ENCODE assay signal across 28 cellular contexts in genomic region chr7:98073047-98073446, GRCh38.
"Had no signal": no experiment of that assay in that cellular context is flagged by ENCODE, and none has a peak within 500 bp of the region (broad histone marks: within the 10 kb centered on the region; RNA-seq: fewer than 3 reads in every experiment).

No MANE protein-coding gene starts in this region.

- ATAC-seq: activated CD4-positive, alpha-beta T cell treated with anti-CD3 and anti-CD28 coated beads for 36 hours; activated naive CD8-positive, alpha-beta T cell treated with anti-CD3 and anti-CD28 coated beads, Interleukin-2, amount 50 U/mL, for 24 hours; activated T-cell treated with anti-CD3 and anti-CD28 coated beads, Interleukin-2, amount 50 U/mL, for 72 hours; body of pancreas; esophagus mucosa had no signal

- H3K4me3 ChIP-seq: adrenal gland, body of pancreas, colonic mucosa, dorsolateral prefrontal cortex had no signal

- H3K9me3 ChIP-seq: adrenal gland, body of pancreas, colonic mucosa had no signal

- H3K27ac Mint-ChIP-seq: activated CD4-positive, alpha-beta memory T cell treated with anti-CD3 and anti-CD28 coated beads, Interleukin-2, amount 10 ng/mL, durations not matched to agents 7 days and 5 days; activated CD4-positive, alpha-beta T cell treated with anti-CD3 and anti-CD28 coated beads for 36 hours; activated CD4-positive, alpha-beta T cell treated with anti-CD3 and anti-CD28 coated beads, Interleukin-2, amount 10 ng/mL, durations not matched to agents 24 days and 14 days; activated naive CD4-positive, alpha-beta T cell treated with anti-CD3 and anti-CD28 coated beads for 36 hours; activated naive CD4-positive, alpha-beta T cell treated with anti-CD3 and anti-CD28 coated beads, Interleukin-2, amount 50 U/mL, for 24 hours; activated naive CD8-positive, alpha-beta T cell treated with anti-CD3 and anti-CD28 coated beads for 36 hours; activated naive CD8-positive, alpha-beta T cell treated with anti-CD3 and anti-CD28 coated beads, Interleukin-2, amount 50 U/mL, for 24 hours; activated T-cell treated with anti-CD3 and anti-CD28 coated beads, Interleukin-2, amount 50 U/mL, for 24 hours; activated T-cell treated with anti-CD3 and anti-CD28 coated beads, Interleukin-2, amount 50 U/mL, for 72 hours; dendritic cell treated with granulocyte-macrophage colony-stimulating factor and Interleukin-4, amounts not matched to agents 40 ng/mL and 50 ng/mL, for 4 days; endodermal cell had no signal

- H3K27ac ChIP-seq: adrenal gland, body of pancreas, colonic mucosa, dorsolateral prefrontal cortex had no signal

- H3K36me3 Mint-ChIP-seq: activated naive CD4-positive, alpha-beta T cell treated with anti-CD3 and anti-CD28 coated beads, Interleukin-2, amount 50 U/mL, for 24 hours; activated naive CD8-positive, alpha-beta T cell treated with anti-CD3 and anti-CD28 coated beads for 36 hours had no signal

- H3K27me3 Mint-ChIP-seq: activated CD4-positive, alpha-beta memory T cell treated with anti-CD3 and anti-CD28 coated beads, Interleukin-2, amount 10 ng/mL, durations not matched to agents 7 days and 5 days had no signal

- H3K4me3 Mint-ChIP-seq: activated CD4-positive, alpha-beta memory T cell treated with anti-CD3 and anti-CD28 coated beads, Interleukin-2, amount 10 ng/mL, durations not matched to agents 7 days and 5 days; activated CD4-positive, alpha-beta T cell treated with anti-CD3 and anti-CD28 coated beads for 36 hours; activated CD4-positive, alpha-beta T cell treated with anti-CD3 and anti-CD28 coated beads, Interleukin-2, amount 10 ng/mL, durations not matched to agents 24 days and 14 days; activated naive CD4-positive, alpha-beta T cell treated with anti-CD3 and anti-CD28 coated beads for 36 hours; activated naive CD4-positive, alpha-beta T cell treated with anti-CD3 and anti-CD28 coated beads, Interleukin-2, amount 50 U/mL, for 24 hours; activated naive CD8-positive, alpha-beta T cell treated with anti-CD3 and anti-CD28 coated beads for 36 hours; activated naive CD8-positive, alpha-beta T cell treated with anti-CD3 and anti-CD28 coated beads, Interleukin-2, amount 50 U/mL, for 24 hours; activated T-cell treated with anti-CD3 and anti-CD28 coated beads, Interleukin-2, amount 50 U/mL, for 24 hours; activated T-cell treated with anti-CD3 and anti-CD28 coated beads, Interleukin-2, amount 50 U/mL, for 72 hours; dendritic cell treated with granulocyte-macrophage colony-stimulating factor and Interleukin-4, amounts not matched to agents 40 ng/mL and 50 ng/mL, for 4 days; endodermal cell had no signal

- H3K36me3 ChIP-seq: adrenal gland, colonic mucosa had no signal

- H3K27me3 ChIP-seq: body of pancreas, colonic mucosa, dorsolateral prefrontal cortex had no signal

- H3K4me1 ChIP-seq: adrenal gland, colonic mucosa had no signal

- H3K9me3 Mint-ChIP-seq: activated CD4-positive, alpha-beta memory T cell treated with anti-CD3 and anti-CD28 coated beads, Interleukin-2, amount 10 ng/mL, durations not matched to agents 7 days and 5 days; activated CD4-positive, alpha-beta T cell treated with anti-CD3 and anti-CD28 coated beads, Interleukin-2, amount 10 ng/mL, durations not matched to agents 24 days and 14 days; activated naive CD4-positive, alpha-beta T cell treated with anti-CD3 and anti-CD28 coated beads for 36 hours; activated naive CD4-positive, alpha-beta T cell treated with anti-CD3 and anti-CD28 coated beads, Interleukin-2, amount 50 U/mL, for 24 hours; activated naive CD8-positive, alpha-beta T cell treated with anti-CD3 and anti-CD28 coated beads for 36 hours; activated naive CD8-positive, alpha-beta T cell treated with anti-CD3 and anti-CD28 coated beads, Interleukin-2, amount 50 U/mL, for 24 hours; activated T-cell treated with anti-CD3 and anti-CD28 coated beads, Interleukin-2, amount 50 U/mL, for 24 hours; activated T-cell treated with anti-CD3 and anti-CD28 coated beads, Interleukin-2, amount 50 U/mL, for 72 hours; dendritic cell treated with granulocyte-macrophage colony-stimulating factor and Interleukin-4, amounts not matched to agents 40 ng/mL and 50 ng/mL, for 4 days had no signal

- DNase-seq: activated CD4-positive, alpha-beta memory T cell treated with anti-CD3 and anti-CD28 coated beads, Interleukin-2, amount 10 ng/mL, durations not matched to agents 7 days and 5 days; activated CD4-positive, alpha-beta T cell treated with anti-CD3 and anti-CD28 coated beads for 36 hours; activated CD4-positive, alpha-beta T cell treated with anti-CD3 and anti-CD28 coated beads, Interleukin-2, amount 10 ng/mL, durations not matched to agents 24 days and 14 days; activated CD4-positive, alpha-beta T cell treated with anti-CD3 and anti-CD28 coated beads, Interleukin-2, amount 50 U/mL, for 4 hours; activated CD4-positive, CD25-positive, alpha-beta regulatory T cell; activated CD4-positive, CD25-positive, alpha-beta regulatory T cell treated with anti-CD3 and anti-CD28 coated beads, Interleukin-2, amount 50 U/mL, for 72 hours; activated CD8-positive, alpha-beta memory T cell treated with anti-CD3 and anti-CD28 coated beads, Interleukin-2, amount 50 U/mL, for 48 hours; activated naive CD4-positive, alpha-beta T cell treated with anti-CD3 and anti-CD28 coated beads for 36 hours; activated naive CD8-positive, alpha-beta T cell treated with anti-CD3 and anti-CD28 coated beads for 36 hours; activated naive CD8-positive, alpha-beta T cell treated with anti-CD3 and anti-CD28 coated beads, Interleukin-2, amount 50 U/mL, for 24 hours; activated T-cell treated with anti-CD3 and anti-CD28 coated beads for 4 hours; activated T-cell treated with anti-CD3 and anti-CD28 coated beads, Interleukin-2, amount 50 U/mL, for 24 hours; activated T-cell treated with anti-CD3 and anti-CD28 coated beads, Interleukin-2, amount 50 U/mL, for 72 hours; adrenal gland; amygdala; aorta; body of pancreas; central memory CD4-positive, alpha-beta T cell; cerebellar nuclear complex; colonic mucosa; dorsolateral prefrontal cortex; effector memory CD4-positive, alpha-beta T cell; foreskin fibroblast; T-helper 2 cell had no signal

- H3K4me1 Mint-ChIP-seq: activated CD4-positive, alpha-beta memory T cell treated with anti-CD3 and anti-CD28 coated beads, Interleukin-2, amount 10 ng/mL, durations not matched to agents 7 days and 5 days; activated CD4-positive, alpha-beta T cell treated with anti-CD3 and anti-CD28 coated beads for 36 hours; activated CD4-positive, alpha-beta T cell treated with anti-CD3 and anti-CD28 coated beads, Interleukin-2, amount 10 ng/mL, durations not matched to agents 24 days and 14 days; activated naive CD4-positive, alpha-beta T cell treated with anti-CD3 and anti-CD28 coated beads, Interleukin-2, amount 50 U/mL, for 24 hours; activated naive CD8-positive, alpha-beta T cell treated with anti-CD3 and anti-CD28 coated beads for 36 hours; activated naive CD8-positive, alpha-beta T cell treated with anti-CD3 and anti-CD28 coated beads, Interleukin-2, amount 50 U/mL, for 24 hours; endodermal cell had no signal
